Comparison of ENCODE assay signal across 16 cellular contexts in the genomic region with DNA sequence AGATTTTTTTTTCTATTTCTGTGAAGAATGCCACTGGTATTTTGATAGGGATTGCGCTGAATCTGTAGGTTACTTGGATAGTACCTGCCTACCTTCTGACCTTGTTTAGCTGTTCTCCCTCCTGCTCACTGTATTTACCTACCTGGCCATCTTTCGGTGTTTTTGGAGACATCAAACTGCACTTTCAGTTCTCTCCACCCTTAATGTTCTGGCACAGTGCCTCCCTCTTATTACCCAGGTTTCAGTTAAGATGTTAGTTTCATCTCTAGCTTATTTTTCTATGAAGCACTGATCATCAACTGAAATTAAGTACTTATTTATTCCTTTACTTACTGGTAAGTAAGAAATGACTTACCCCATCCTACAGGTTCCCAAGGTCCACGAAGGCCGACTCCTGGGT.
A peak's percentile ranks its signal among the peaks of the same experiment; 100 is the strongest.
DNase-seq lines count a peak whose midpoint lies in the region; ATAC-seq and TF ChIP-seq lines count a peak whose summit lies in the region.
"Had no signal": no experiment of that assay in that cellular context is flagged by ENCODE, and none has a peak within 500 bp of the region (broad histone marks: within the 10 kb centered on the region; RNA-seq: fewer than 3 reads in every experiment).

No MANE protein-coding gene starts in this region.

- ATAC-seq in HG03442 (IDR thresholded peaks at IDR 0.05; ENCODE audit: unreplicated experiment) (no peak), HG02763 (IDR thresholded peaks at IDR 0.05; ENCODE audit: unreplicated experiment) (no peak)

- no peak for TF ChIP-seq CTCF in GM12865 (IDR thresholded peaks at IDR 0.05; ENCODE audit: insufficient read depth, low read depth, low read length, missing control alignments)
- no peak for TF ChIP-seq CTCF in MM.1S (IDR thresholded peaks at IDR 0.05; ENCODE audit: low read length)

- H3K27me3 ChIP-seq in MM.1S (replicated peaks; ENCODE audit: insufficient read depth, low read length), result no peaks in the 10 kb centered on the region

- H3K36me3 ChIP-seq in MM.1S (replicated peaks; ENCODE audit: insufficient read depth, low read length), result no peaks in the 10 kb centered on the region
- H3K36me3 ChIP-seq: HAP-1 had no signal

- H4K20me1 ChIP-seq in MM.1S (ENCODE audit: insufficient read depth, low read length), result no peaks in the 10 kb centered on the region

- H3K4me1 ChIP-seq in MM.1S (ENCODE audit: low read length), result peaks cover 11% of the 10 kb centered on the region
- H3K4me1 ChIP-seq: HAP-1 had no signal

- DNase-seq in GM12865 (ENCODE audit: low read depth), result peak; percentile 14
- peak; percentile 54 for DNase-seq in MM.1S
- DNase-seq in RPMI8226, result peak; percentile 63
- DNase-seq in amygdala (lab: John Stamatoyannopoulos, UW), result no peak
- no peak for DNase-seq in OCI-M2 (lab: John Stamatoyannopoulos, UW; ENCODE audit: unreplicated experiment)
- DNase-seq: 8988T; C1 segment of cervical spinal cord; Calu3; CD4-positive, alpha-beta memory T cell; COR-L47; DMS153; DND-41; GOT3 had no signal

- H3F3A ChIP-seq in MM.1S (ENCODE audit: insufficient read depth, low read length), result peaks cover 4% of the 10 kb centered on the region; the same call in 1 of the 2 replicates

- no peak overlapping the region for H3K4me3 ChIP-seq in GM12865 (ENCODE audit: low read depth, low read length)
- no peak overlapping the region for H3K4me3 ChIP-seq in MM.1S (ENCODE audit: low read length)
- H3K4me3 ChIP-seq: HAP-1 had no signal

- H2AFZ ChIP-seq in MM.1S (ENCODE audit: low read length), result peak overlapping the region; percentile 43; the same call in 1 of the 2 replicates

- H3K9ac ChIP-seq in MM.1S (ENCODE audit: low read length), result no peak overlapping the region

- H3K9me3 ChIP-seq in MM.1S (replicated peaks; ENCODE audit: insufficient read depth, low read length), result no peaks in the 10 kb centered on the region
- H3K9me3 ChIP-seq: HAP-1 had no signal

- H3K9me2 ChIP-seq in MM.1S (replicated peaks; ENCODE audit: insufficient read depth, low read length), result no peaks in the 10 kb centered on the region

- H3K79me2 ChIP-seq in MM.1S (ENCODE audit: low read length), result no peaks in the 10 kb centered on the region

- no peak overlapping the region for H3K27ac ChIP-seq in MM.1S (ENCODE audit: low read length)

- peak overlapping the region; percentile 45 for H3K4me2 ChIP-seq in MM.1S (ENCODE audit: low read depth, low read length)

Comparison
In these comparisons a context has a peak if more than half of its experiments do, and no peak if none do; other contexts are left out.
1. DNase-seq: peak in GM12865 (single experiment), MM.1S (single experiment) and RPMI8226 (single experiment); none in amygdala (0 of 56) and OCI-M2 (single experiment).